Comparison of ENCODE assay signal across 1 cellular context in genomic region chr3:195895078-195895899, GRCh38.
TF ChIP-seq lines count a peak whose summit lies in the region.

No MANE protein-coding gene starts in this region.

TF ChIP-seq in HEK293, 187 proteins besides CTCF, POLR2A, EP300 and RAD21 (continued from another document and continues in another):
- TF ChIP-seq TSHZ1 (tag by site-specific recombination; IDR thresholded peaks at IDR 0.05; ENCODE audit: borderline replicate concordance) (no peak), ZNF169 (tag by site-specific recombination; IDR thresholded peaks at IDR 0.05) (no peak), ZNF132 (tag by site-specific recombination; IDR thresholded peaks at IDR 0.05; ENCODE audit: borderline replicate concordance) (no peak), ZNF639 (tag by site-specific recombination; IDR thresholded peaks at IDR 0.05) (no peak), ZNF629 (tag by site-specific recombination; IDR thresholded peaks at IDR 0.05) (no peak; the same call in 1 of the 2 replicates), ZFP37 (tag by site-specific recombination; IDR thresholded peaks at IDR 0.05) (no peak), BCL11A (tag by site-specific recombination; IDR thresholded peaks at IDR 0.05; ENCODE audit: low read depth) (no peak), ZNF658 (tag by site-specific recombination; IDR thresholded peaks at IDR 0.05) (no peak), ZSCAN30 (tag by site-specific recombination; IDR thresholded peaks at IDR 0.05) (0 out of 2 replicates have a peak, but pooled peaks have one; percentile 6), ZNF266 (tag by site-specific recombination; IDR thresholded peaks at IDR 0.05; ENCODE audit: low read depth) (no peak), GLI4 (tag by site-specific recombination; IDR thresholded peaks at IDR 0.05) (no peak), IKZF3 (tag by site-specific recombination; IDR thresholded peaks at IDR 0.05) (no peak), ZNF514 (tag by site-specific recombination; IDR thresholded peaks at IDR 0.05) (no peak), ZFP69B (tag by site-specific recombination; IDR thresholded peaks at IDR 0.05) (no peak), ZNF707 (tag by site-specific recombination; IDR thresholded peaks at IDR 0.05) (no peak), ZNF768 (tag by site-specific recombination; IDR thresholded peaks at IDR 0.05) (no peak), PRDM10 (tag by site-specific recombination; IDR thresholded peaks at IDR 0.05) (peak; percentile 35; the same call in 1 of the 2 replicates), ZNF394 (tag by site-specific recombination; IDR thresholded peaks at IDR 0.05; ENCODE audit: borderline replicate concordance) (no peak; the same call in 1 of the 2 replicates), ZNF544 (tag by site-specific recombination; IDR thresholded peaks at IDR 0.05) (no peak), ZFHX2 (tag by site-specific recombination; conservative IDR thresholded peaks at IDR 0.05) (peak; percentile 37; the same call in 1 of the 2 replicates), ZNF112 (tag by site-specific recombination; IDR thresholded peaks at IDR 0.05) (no peak), ZEB2 (tag by site-specific recombination; IDR thresholded peaks at IDR 0.05) (peak; percentile 71; the same call in 1 of the 2 replicates), SCRT1 (tag by site-specific recombination; IDR thresholded peaks at IDR 0.05; ENCODE audit: borderline replicate concordance) (no peak), ZXDB (tag by site-specific recombination; IDR thresholded peaks at IDR 0.05) (0 out of 2 replicates have a peak, but pooled peaks have one; percentile 26), KLF17 (tag by site-specific recombination; IDR thresholded peaks at IDR 0.05) (no peak; the same call in 1 of the 2 replicates), ZNF596 (tag by site-specific recombination; IDR thresholded peaks at IDR 0.05) (no peak), GLIS1 (tag by site-specific recombination; IDR thresholded peaks at IDR 0.05) (peak; percentile 94), ZNF76 (tag by site-specific recombination; IDR thresholded peaks at IDR 0.05; ENCODE audit: borderline replicate concordance, low read depth) (peak; percentile 52; the same call in 1 of the 2 replicates), OSR2 (tag by site-specific recombination; IDR thresholded peaks at IDR 0.05) (peak; percentile 64), ZNF175 (tag by site-specific recombination; IDR thresholded peaks at IDR 0.05) (no peak), ZNF777 (tag by site-specific recombination; IDR thresholded peaks at IDR 0.05; ENCODE audit: borderline replicate concordance) (no peak), ZNF391 (tag by site-specific recombination; IDR thresholded peaks at IDR 0.05; ENCODE audit: borderline replicate concordance, low read depth) (no peak), ZNF521 (tag by site-specific recombination; IDR thresholded peaks at IDR 0.05) (no peak), EGR2 (tag by site-specific recombination; IDR thresholded peaks at IDR 0.05; ENCODE audit: low read depth) (no peak), FEZF1 (tag by site-specific recombination; IDR thresholded peaks at IDR 0.05) (no peak), ZNF530 (tag by site-specific recombination; IDR thresholded peaks at IDR 0.05; ENCODE audit: low read depth) (no peak), ZNF529 (tag by site-specific recombination; IDR thresholded peaks at IDR 0.05; ENCODE audit: insufficient replicate concordance) (no peak), ZNF23 (tag by site-specific recombination; IDR thresholded peaks at IDR 0.05; ENCODE audit: borderline replicate concordance) (no peak), ZNF404 (tag by site-specific recombination; IDR thresholded peaks at IDR 0.05) (no peak), AEBP2 (tag by site-specific recombination; IDR thresholded peaks at IDR 0.05; ENCODE audit: borderline replicate concordance) (no peak), ZNF473 (tag by site-specific recombination; IDR thresholded peaks at IDR 0.05) (no peak), PATZ1 (tag by site-specific recombination; IDR thresholded peaks at IDR 0.05) (peak; percentile 76), ZNF280D (tag by site-specific recombination; IDR thresholded peaks at IDR 0.05) (no peak), SP7 (tag by site-specific recombination; IDR thresholded peaks at IDR 0.05) (no peak), ZNF341 (tag by site-specific recombination; IDR thresholded peaks at IDR 0.05; ENCODE audit: low read depth) (peak; percentile 89), ZBTB10 (tag by site-specific recombination; IDR thresholded peaks at IDR 0.05) (no peak), ZNF610 (tag by site-specific recombination; IDR thresholded peaks at IDR 0.05; ENCODE audit: borderline replicate concordance) (no peak)
